Comparison of ENCODE assay signal across 9 cellular contexts in the genomic region with DNA sequence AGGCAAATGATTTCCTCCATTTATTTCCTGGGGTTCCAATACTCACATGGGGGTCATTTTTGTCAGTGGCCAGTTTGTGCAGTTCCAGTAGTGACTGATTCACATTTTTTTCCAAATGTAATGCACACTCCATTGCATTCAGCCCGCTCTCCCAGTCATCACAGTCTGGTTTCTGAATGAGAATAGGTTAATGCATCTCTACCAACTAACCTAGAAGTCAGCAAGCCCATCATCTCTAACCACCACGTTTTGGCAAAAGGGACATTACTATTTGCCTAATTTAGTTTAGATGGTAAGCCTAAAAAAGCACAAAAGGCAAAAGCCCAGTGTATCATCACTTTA. TPM values are rescaled to one million over a fixed set of nuclear protein-coding genes. Genes with fewer than 3 reads are reported as not detected.
DNase-seq lines count a peak whose midpoint lies in the region; ATAC-seq and TF ChIP-seq lines count a peak whose summit lies in the region.
"Had no signal": no experiment of that assay in that cellular context is flagged by ENCODE, and none has a peak within 500 bp of the region (broad histone marks: within the 10 kb centered on the region; RNA-seq: fewer than 3 reads in every experiment).

No MANE protein-coding gene starts in this region.

- CTCF ChIA-PET in T-cell (lab: Charles Lee), result interaction anchor here in 1 of 2 donors (6.5 kb wide), 1 partner anchor 117 kb away, joined by 36 read pairs; no protein-coding TSS in a partner anchor

- H3K4me1 ChIP-seq in esophagus squamous epithelium, result peaks cover 18 to 82% (median 56%) of the 10 kb centered on the region in 3 donors
- H3K4me1 ChIP-seq in psoas muscle, result peaks cover 50% of the 10 kb centered on the region

- POLR2A ChIA-PET in T-cell (lab: Charles Lee), result interaction anchor here (1.4 to 5.4 kb wide), 3 partner anchors 59 to 64 kb away, joined by 4 to 84 read pairs (median 12); no protein-coding TSS in a partner anchor

- peaks cover 32% of the 10 kb centered on the region for H3K36me3 Mint-ChIP-seq in T-cell

- in situ Hi-C loops in Caki2 (cut with HindIII; ENCODE audit: low pct_unique_long_range_greater_than_20kb, low sequenced_read_pairs), result no loop called here

- H3K4me3 ChIP-seq in esophagus squamous epithelium (peak overlapping the region; percentile 63 to 94 (median 76)), psoas muscle (peak overlapping the region; percentile 86)

- H3K9me3 Mint-ChIP-seq in T-cell, result no peaks in the 10 kb centered on the region

- H3K27me3 ChIP-seq in esophagus squamous epithelium, result no peaks in the 10 kb centered on the region
- H3K27me3 ChIP-seq in psoas muscle (ENCODE audit: insufficient read depth in 3 of 3, low read length in 2 of 3), result no peaks in the 10 kb centered on the region

- peak overlapping the region; percentile 72 to 94 for H3K27ac Mint-ChIP-seq in T-cell

- no peak for ATAC-seq in T-cell (replicated peaks in 1 of 4)
- ATAC-seq in psoas muscle, result no peak

- intact Hi-C loops in esophagus squamous epithelium (cut with DNase I) (no loop called here), psoas muscle (cut with DNase I) (loop anchor here (5.0 to 10.0 kb wide), 2 partner anchors 78 to 630 kb away; partner anchors contain the start of gene TUT1 (in 1 of the 2))

- H3K9me3 ChIP-seq in esophagus squamous epithelium, result no peaks in the 10 kb centered on the region
- no peaks in the 10 kb centered on the region for H3K9me3 ChIP-seq in psoas muscle

- TF ChIP-seq CTCF in esophagus squamous epithelium (IDR thresholded peaks at IDR 0.05), result no peak
- no peak for TF ChIP-seq CTCF in psoas muscle (IDR thresholded peaks at IDR 0.05)

- H3K27me3 Mint-ChIP-seq in T-cell, result no peaks in the 10 kb centered on the region

- no peak for TF ChIP-seq POLR2A in esophagus squamous epithelium (IDR thresholded peaks at IDR 0.05)

- 62 to 67% methylated on average over 2 of the region's 2 CpGs for WGBS in esophagus squamous epithelium, 2 donors
- 61 to 63% (median 63%) methylated on average over 2 of the region's 2 CpGs for WGBS in psoas muscle, 3 donors

- H3K4me1 Mint-ChIP-seq in T-cell, result peaks cover 56 to 59% (median 58%) of the 10 kb centered on the region in 3 donors

- DNase-seq in Caki2 (ENCODE audit: low read depth) (peak; percentile 12), T-cell (peak in 1 of 34 experiments; percentile 32), esophagus squamous epithelium (lab: John Stamatoyannopoulos, UW) (no peak), psoas muscle (no peak), NCI-H82 treated with DMSO at 0.1 percent for 48 hours (lab: John Stamatoyannopoulos, UW; ENCODE audit: unreplicated experiment) (no peak), GDM1 (lab: John Stamatoyannopoulos, UW) (no peak), NCI-H2196 treated with DMSO at 0.1 percent for 48 hours (lab: John Stamatoyannopoulos, UW; ENCODE audit: unreplicated experiment) (no peak)
- DNase-seq in stimulated activated CD4-positive, alpha-beta T cell treated with anti-CD3 and anti-CD28 coated beads, Interleukin-12 subunit alpha, Interleukin-12 subunit beta, amount 100 ng/mL, for 4 hours, result no peak
- DNase-seq: NCI-H1092 treated with DMSO at 0.1 percent for 48 hours had no signal

- peak overlapping the region; percentile 93 to 94 (median 94) for H3K4me3 Mint-ChIP-seq in T-cell

- H3K27ac ChIP-seq in esophagus squamous epithelium (peak overlapping the region; percentile 26 to 99 (median 96)), psoas muscle (peak overlapping the region; percentile 97)

- H3K36me3 ChIP-seq in esophagus squamous epithelium, result peaks cover 14 to 38% (median 24%) of the 10 kb centered on the region in 3 donors
- H3K36me3 ChIP-seq in psoas muscle (ENCODE audit: insufficient read depth in 1 of 2, low read depth in 1 of 2), result peaks cover 3 to 30% of the 10 kb centered on the region in 2 donors

RNA-seq across cellular contexts. Expression of gene FTH1, which starts 2.5 kb away (rescaled TPM):
- total RNA-seq in Caki2 (2014; rRNA removed; shearing (Covaris generic); ENCODE audit: low replicate concordance), result 2,721 and 2,840 TPM in 2 replicates
- total RNA-seq in T-cell (1,000 to 10,000 TPM in 2 of 5 donors, 100 to 1,000 TPM in 3; 575 to 1,574 (median 654) TPM), esophagus squamous epithelium (1,000 to 10,000 TPM in 1 of 4 donors, 100 to 1,000 TPM in 3; 716 to 1,904 (median 760) TPM), psoas muscle (1,000 to 10,000 TPM; 2,269 to 5,499 (median 3,297) TPM)
- polyA plus RNA-seq in psoas muscle, result over 10,000 TPM in 1 of 3 donors, 1,000 to 10,000 TPM in 2; 2,316 to 16,176 (median 3,132) TPM

RNA-seq across cellular contexts. Expression of gene BEST1, which starts 14.8 kb away (rescaled TPM):
- not detected in 2 replicates for total RNA-seq in Caki2 (2014; rRNA removed; shearing (Covaris generic); ENCODE audit: low replicate concordance)
- total RNA-seq in T-cell, result under 1 TPM in 3 of 5 donors, not detected in 2; 0.07 to 0.23 (median 0.13) TPM
- 1 to 10 TPM in 1 of 4 donors, under 1 TPM in 3; 0.08 to 2.7 (median 0.39) TPM for total RNA-seq in esophagus squamous epithelium
- 1 to 10 TPM in 2 of 4 donors, under 1 TPM in 2; 0.81 to 2.1 (median 1.2) TPM for total RNA-seq in psoas muscle
- 1 to 10 TPM; 1.3 to 9.8 (median 1.5) TPM for polyA plus RNA-seq in psoas muscle

RNA-seq across cellular contexts. Expression of gene RAB3IL1, which starts 47.5 kb away (rescaled TPM):
- total RNA-seq in Caki2 (2014; rRNA removed; shearing (Covaris generic); ENCODE audit: low replicate concordance), result 7.5 and 9.6 TPM in 2 replicates
- total RNA-seq in T-cell (under 1 TPM in 2 of 5 donors, not detected in 3; 0.12 to 0.28 TPM), esophagus squamous epithelium (10 to 100 TPM in 1 of 4 donors, 1 to 10 TPM in 2, under 1 TPM in 1; 0.15 to 10.3 (median 5.0) TPM), psoas muscle (1 to 10 TPM; 4.9 to 5.9 (median 4.9) TPM)
- 1 to 10 TPM; 1.7 to 5.1 (median 3.5) TPM for polyA plus RNA-seq in psoas muscle
